Comparison of ENCODE assay signal across 8 cellular contexts in genomic region chr12:77097846-77098245, GRCh38. TPM values are rescaled to one million over a fixed set of nuclear protein-coding genes. Genes with fewer than 3 reads are reported as not detected.
"Had no signal": no experiment of that assay in that cellular context is flagged by ENCODE, and none has a peak within 500 bp of the region (broad histone marks: within the 10 kb centered on the region; RNA-seq: fewer than 3 reads in every experiment).

No MANE protein-coding gene starts in this region.

- DNase-seq: IMR-90, KBM-7, KG1 had no signal

- H3K27ac ChIP-seq: HL-60 had no signal

- H3K4me3 ChIP-seq: K562 had no signal

- FAIRE-seq: HepG2, HTR-8/SVneo, K562 had no signal

- ATAC-seq: HepG2, K562 had no signal

- H3K27me3 Mint-ChIP-seq: IgD-negative memory B cell had no signal

- H3K27ac Mint-ChIP-seq: IgD-negative memory B cell had no signal

- H3K4me3 Mint-ChIP-seq: IgD-negative memory B cell had no signal

RNA-seq across cellular contexts. Expression of gene E2F7, which starts 32.5 kb away (rescaled TPM):
- polyA plus RNA-seq: IgD-negative memory B cell had no signal
